In genomic region chr6:30651143-30651542, GRCh38 we compare ENCODE assay signal across 13 cellular contexts.
"Had no signal": no experiment of that assay in that cellular context is flagged by ENCODE, and none has a peak within 500 bp of the region (broad histone marks: within the 10 kb centered on the region; RNA-seq: fewer than 3 reads in every experiment).

No MANE protein-coding gene starts in this region.

- DNase-seq: activated CD4-positive, CD25-positive, alpha-beta regulatory T cell; activated gamma-delta T cell; activated T-cell treated with anti-CD3 and anti-CD28 coated beads, Interleukin-2, amount 50 U/mL, for 48 hours; aorta; effector memory CD4-positive, alpha-beta T cell; foreskin melanocyte; head of caudate nucleus; kidney glomerular epithelial cell; stimulated activated CD4-positive, alpha-beta T cell treated with anti-CD3 and anti-CD28 coated beads, Interleukin-2, amount 100 ng/mL, for 24 hours; T-helper 2 cell; thyroid gland; uterus had no signal

- H3K27ac Mint-ChIP-seq: dendritic cell treated with granulocyte-macrophage colony-stimulating factor and Interleukin-4, amounts not matched to agents 40 ng/mL and 50 ng/mL, for 4 days had no signal

- H3K36me3 ChIP-seq: uterus had no signal

- H3K27me3 ChIP-seq: thyroid gland, uterus had no signal

- H3K4me3 Mint-ChIP-seq: dendritic cell treated with granulocyte-macrophage colony-stimulating factor and Interleukin-4, amounts not matched to agents 40 ng/mL and 50 ng/mL, for 4 days had no signal

- H3K9me3 Mint-ChIP-seq: dendritic cell treated with granulocyte-macrophage colony-stimulating factor and Interleukin-4, amounts not matched to agents 40 ng/mL and 50 ng/mL, for 4 days had no signal

- H3K27ac ChIP-seq: thyroid gland, uterus had no signal

- H3K27me3 Mint-ChIP-seq: dendritic cell treated with granulocyte-macrophage colony-stimulating factor and Interleukin-4, amounts not matched to agents 40 ng/mL and 50 ng/mL, for 4 days had no signal

- H3K9me3 ChIP-seq: thyroid gland, uterus had no signal

- H3K4me3 ChIP-seq: thyroid gland, uterus had no signal
